7 cellular contexts compared by ENCODE assay signal in the genomic region with DNA sequence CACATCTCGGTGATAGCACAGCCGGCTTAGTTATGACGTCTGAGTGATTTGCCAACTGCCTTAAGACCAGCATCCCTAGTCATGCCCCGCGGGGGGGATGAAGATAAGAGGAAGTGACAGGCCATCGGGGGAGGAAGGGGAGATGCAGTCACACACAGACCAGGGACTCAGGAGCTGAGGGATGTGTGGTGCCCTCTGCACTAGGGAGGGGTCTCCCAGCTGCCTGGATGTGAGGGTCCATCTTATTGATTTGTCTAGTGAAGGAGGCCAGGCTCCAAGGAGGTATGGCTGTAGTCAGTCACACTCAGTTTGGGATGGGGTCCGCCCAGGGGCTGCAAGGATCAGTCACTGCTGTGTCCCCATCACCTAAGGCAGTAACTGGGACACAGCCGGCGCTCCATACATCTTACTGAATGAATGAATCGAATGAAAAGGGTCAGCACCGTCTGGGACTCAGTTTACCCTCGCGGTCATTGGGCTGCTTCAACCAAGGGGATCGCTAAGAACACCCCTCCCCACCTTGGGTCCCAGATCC. TPM values are rescaled to one million over a fixed set of nuclear protein-coding genes. Genes with fewer than 3 reads are reported as not detected.
DNase-seq lines count a peak whose midpoint lies in the region; ATAC-seq and TF ChIP-seq lines count a peak whose summit lies in the region.

No MANE protein-coding gene starts in this region.

- peak overlapping the region; percentile 62 for H3K4me3 Mint-ChIP-seq in activated naive CD8-positive, alpha-beta T cell treated with anti-CD3 and anti-CD28 coated beads, Interleukin-2, amount 50 U/mL, for 24 hours

- peaks cover 3% of the 10 kb centered on the region for H3K36me3 Mint-ChIP-seq in activated naive CD8-positive, alpha-beta T cell treated with anti-CD3 and anti-CD28 coated beads, Interleukin-2, amount 50 U/mL, for 24 hours (ENCODE audit: low read depth)

- H3K4me1 Mint-ChIP-seq in activated naive CD8-positive, alpha-beta T cell treated with anti-CD3 and anti-CD28 coated beads, Interleukin-2, amount 50 U/mL, for 24 hours, result peaks cover 48% of the 10 kb centered on the region

- no peak for TF ChIP-seq CTCF in GM12875 (IDR thresholded peaks at IDR 0.05; ENCODE audit: borderline replicate concordance, insufficient read depth, low read depth, low read length)
- TF ChIP-seq CTCF in right atrium auricular region (IDR thresholded peaks at IDR 0.05), result no peak
- no peak for TF ChIP-seq CTCF in gastrocnemius medialis (IDR thresholded peaks at IDR 0.05 in 4 of 5, conservative IDR thresholded peaks at IDR 0.05 in 1 of 5)

- H3K9me3 ChIP-seq in right atrium auricular region, result no peaks in the 10 kb centered on the region
- H3K9me3 ChIP-seq in gastrocnemius medialis, result no peaks in the 10 kb centered on the region

- H3K27ac ChIP-seq in right atrium auricular region (peak overlapping the region; percentile 95 to 97), gastrocnemius medialis (peak overlapping the region; percentile 91 to 97 (median 92))

- no peaks in the 10 kb centered on the region for H3K36me3 ChIP-seq in right atrium auricular region
- no peaks in the 10 kb centered on the region for H3K36me3 ChIP-seq in gastrocnemius medialis

- H3K4me1 ChIP-seq in right atrium auricular region (peaks cover 0 to 38% of the 10 kb centered on the region in 2 donors), gastrocnemius medialis (peaks cover 15 to 27% of the 10 kb centered on the region in 2 donors)

- intact Hi-C loops in gastrocnemius medialis (cut with DNase I; ENCODE audit: low total_unique reads), result loop anchor here (1.0 to 2.0 kb wide), 2 partner anchors 14 to 26 kb away; no protein-coding TSS in a partner anchor

- DNase-seq in NOMO-1 (lab: John Stamatoyannopoulos, UW; ENCODE audit: unreplicated experiment in 2 of 2), result peak; percentile 77 to 91
- peak; percentile 45 for DNase-seq in activated naive CD8-positive, alpha-beta T cell treated with anti-CD3 and anti-CD28 coated beads, Interleukin-2, amount 50 U/mL, for 24 hours
- DNase-seq in right atrium auricular region (ENCODE audit: low spot score), result peak; percentile 90
- peak in 1 of 2 donors; percentile 52 for DNase-seq in gastrocnemius medialis

- no peaks in the 10 kb centered on the region for H3K9me3 Mint-ChIP-seq in activated naive CD8-positive, alpha-beta T cell treated with anti-CD3 and anti-CD28 coated beads, Interleukin-2, amount 50 U/mL, for 24 hours

- H3K27me3 Mint-ChIP-seq in activated naive CD8-positive, alpha-beta T cell treated with anti-CD3 and anti-CD28 coated beads, Interleukin-2, amount 50 U/mL, for 24 hours, result no peaks in the 10 kb centered on the region

- H3K27me3 ChIP-seq in right atrium auricular region (no peaks in the 10 kb centered on the region), gastrocnemius medialis (no peaks in the 10 kb centered on the region)

- no peak for TF ChIP-seq POLR2A in gastrocnemius medialis (IDR thresholded peaks at IDR 0.05)

- ATAC-seq in activated naive CD8-positive, alpha-beta T cell treated with anti-CD3 and anti-CD28 coated beads, Interleukin-2, amount 50 U/mL, for 24 hours, result no peak
- ATAC-seq in gastrocnemius medialis (peak in 1 of 2 donors; percentile 1), HG03342 (IDR thresholded peaks at IDR 0.05; ENCODE audit: unreplicated experiment) (no peak), GM18907 (IDR thresholded peaks at IDR 0.05; ENCODE audit: unreplicated experiment) (no peak)

- peak overlapping the region; percentile 46 for H3K4me3 ChIP-seq in GM12875 (ENCODE audit: low read depth, low read length)
- H3K4me3 ChIP-seq in right atrium auricular region, result peak overlapping the region; percentile 16 to 55
- H3K4me3 ChIP-seq in gastrocnemius medialis, result peak overlapping the region; percentile 62 to 72 (median 64)

- H3K27ac Mint-ChIP-seq in activated naive CD8-positive, alpha-beta T cell treated with anti-CD3 and anti-CD28 coated beads, Interleukin-2, amount 50 U/mL, for 24 hours, result peak overlapping the region; percentile 43

- in situ Hi-C loops in gastrocnemius medialis (cut with MboI; ENCODE audit: low sequenced_read_pairs in 4 of 4), result loop anchor here in 1 of 4 donors (5.0 kb wide), 1 partner anchor 34 kb away; no protein-coding TSS in a partner anchor

RNA-seq across cellular contexts. Expression of a gene that starts 19.3 kb away (rescaled TPM):
- total RNA-seq in right atrium auricular region (100 to 1,000 TPM; 110 to 126 TPM), gastrocnemius medialis (100 to 1,000 TPM in 2 of 4 donors, 10 to 100 TPM in 2; 92.1 to 185 (median 103) TPM)

RNA-seq across cellular contexts. Expression of a gene that starts 24.8 kb away (rescaled TPM):
- total RNA-seq in right atrium auricular region, result 10 to 100 TPM; 17.8 to 19.7 TPM
- 1 to 10 TPM in 2 of 4 donors, under 1 TPM in 1, not detected in 1; 0.17 to 1.8 (median 1.6) TPM for total RNA-seq in gastrocnemius medialis

RNA-seq across cellular contexts. Expression of a gene that starts 36.5 kb away (rescaled TPM):
- 1 to 10 TPM; 5.5 to 5.6 TPM for total RNA-seq in right atrium auricular region
- total RNA-seq in gastrocnemius medialis, result 1 to 10 TPM; 5.1 to 8.3 (median 5.8) TPM

RNA-seq across cellular contexts. Expression of a gene that starts 38.1 kb away (rescaled TPM):
- total RNA-seq in right atrium auricular region, result 100 to 1,000 TPM; 112 to 230 TPM
- total RNA-seq in gastrocnemius medialis, result 1 to 10 TPM; 1.1 to 6.9 (median 1.5) TPM

RNA-seq across cellular contexts. Expression of a gene that starts 53.9 kb away (rescaled TPM):
- total RNA-seq in right atrium auricular region (10 to 100 TPM; 22.8 to 24.0 TPM), gastrocnemius medialis (100 to 1,000 TPM in 2 of 4 donors, 10 to 100 TPM in 2; 51.8 to 140 (median 101) TPM)

Comparison
In these comparisons a context has a peak if more than half of its experiments do, and no peak if none do; other contexts are left out.
1. RNA of a gene that starts 24.8 kb away (total RNA-seq): 17.8 to 19.7 TPM in right atrium auricular region; 0.17 to 1.8 TPM in gastrocnemius medialis; every median in the first group is over 4 times any median in the second.
2. Peak in every context shown above with its lines, with median percentiles within 50 percentile points of each other: H3K4me3 ChIP-seq.